1 cellular context compared by ENCODE assay signal in genomic region chr22:39563571-39564428, GRCh38.
TF ChIP-seq lines count a peak whose summit lies in the region.

No MANE protein-coding gene starts in this region.

TF ChIP-seq in K562, 482 proteins besides CTCF, POLR2A, EP300 and RAD21 (continued from another document):
- TF ChIP-seq USF1 (CRISPR knock-in tag; IDR thresholded peaks at IDR 0.05) = 0 out of 2 replicates have a peak, but pooled peaks have one; percentile 7
- no peak for TF ChIP-seq MITF (IDR thresholded peaks at IDR 0.05)
- TF ChIP-seq YBX1 (IDR thresholded peaks at IDR 0.05) = no peak
- TF ChIP-seq ZNF655 (CRISPR knock-in tag; IDR thresholded peaks at IDR 0.05) = no peak
- no peak for TF ChIP-seq ZNF583 (CRISPR knock-in tag; IDR thresholded peaks at IDR 0.05)
- no peak for TF ChIP-seq GTF2F1 (IDR thresholded peaks at IDR 0.05; ENCODE audit: low read depth, low read length)
- TF ChIP-seq MCM7 (IDR thresholded peaks at IDR 0.05) = no peak
- TF ChIP-seq CHAMP1 (IDR thresholded peaks at IDR 0.05) = no peak
- TF ChIP-seq NR2F6 (CRISPR knock-in tag; IDR thresholded peaks at IDR 0.05) = no peak
- TF ChIP-seq LCOR (CRISPR knock-in tag; IDR thresholded peaks at IDR 0.05) = no peak
- no peak for TF ChIP-seq ZNF146 (CRISPR knock-in tag; IDR thresholded peaks at IDR 0.05; ENCODE audit: unreplicated experiment)
- TF ChIP-seq SMARCA5 (IDR thresholded peaks at IDR 0.05) = 0 out of 2 replicates have a peak, but pooled peaks have one; percentile 10
- no peak for TF ChIP-seq NR2C1 (IDR thresholded peaks at IDR 0.05)
- TF ChIP-seq NR2C1 (tag; IDR thresholded peaks at IDR 0.05) = no peak
- no peak for TF ChIP-seq ZNF354B (CRISPR knock-in tag; IDR thresholded peaks at IDR 0.05)
- no peak for TF ChIP-seq MAFF (IDR thresholded peaks at IDR 0.05; ENCODE audit: low read length)
- no peak for TF ChIP-seq ZKSCAN1 (IDR thresholded peaks at IDR 0.05; ENCODE audit: low read depth, low read length)
- no peak for TF ChIP-seq ZNF584 (CRISPR knock-in tag; IDR thresholded peaks at IDR 0.05; ENCODE audit: low read depth)
